18 cellular contexts compared by ENCODE assay signal in the genomic region with DNA sequence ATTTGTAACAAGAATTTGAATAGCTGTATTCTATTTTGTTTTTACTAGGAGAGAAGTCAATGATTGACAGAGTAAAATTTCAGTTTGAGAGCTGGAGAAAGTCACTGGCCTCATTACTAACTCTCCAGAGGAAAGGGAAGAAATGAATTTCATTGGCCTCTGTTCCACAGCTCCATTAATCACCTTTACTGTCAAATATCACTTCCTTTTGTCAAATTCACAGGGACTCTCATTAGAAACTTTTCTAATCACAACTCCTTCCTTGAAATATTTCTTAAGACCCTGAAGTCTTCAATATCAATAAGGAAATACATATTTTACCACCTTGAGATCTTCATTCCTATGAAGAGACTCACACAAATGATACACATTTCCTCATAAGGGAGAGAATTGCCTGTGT.
"Had no signal": no experiment of that assay in that cellular context is flagged by ENCODE, and none has a peak within 500 bp of the region (broad histone marks: within the 10 kb centered on the region; RNA-seq: fewer than 3 reads in every experiment).

No MANE protein-coding gene starts in this region.

- H3K27me3 ChIP-seq: colonic mucosa, heart left ventricle, neutrophil, stomach, transverse colon had no signal

- H3K9me3 ChIP-seq: colonic mucosa, heart left ventricle, neutrophil, stomach, thoracic aorta, transverse colon had no signal

- H3K27ac ChIP-seq: colonic mucosa, heart left ventricle, neutrophil, stomach, thoracic aorta, transverse colon had no signal

- DNase-seq: colonic mucosa; effector CD4-positive, alpha-beta T cell; endodermal cell; foreskin melanocyte; heart left ventricle; hippocampal formation; left cardiac atrium; nephron progenitor cell; right cardiac atrium; small intestine; stimulated activated CD4-positive, alpha-beta T cell treated with anti-CD3 and anti-CD28 coated beads, Interleukin-12 subunit alpha, Interleukin-12 subunit beta, amount 100 ng/mL, for 4 hours; stimulated activated naive CD4-positive, alpha-beta T cell; stomach; substantia nigra; transverse colon had no signal

- H3K36me3 ChIP-seq: colonic mucosa, heart left ventricle, neutrophil, stomach, thoracic aorta, transverse colon had no signal

- ATAC-seq: heart left ventricle, left cardiac atrium, right cardiac atrium had no signal

- H3K4me1 ChIP-seq: colonic mucosa, heart left ventricle, stomach, transverse colon had no signal

- FAIRE-seq: islet of Langerhans, small intestine had no signal

- H3K4me3 ChIP-seq: colonic mucosa, heart left ventricle, stomach, thoracic aorta, transverse colon had no signal
